24 cellular contexts compared by ENCODE assay signal in the genomic region with DNA sequence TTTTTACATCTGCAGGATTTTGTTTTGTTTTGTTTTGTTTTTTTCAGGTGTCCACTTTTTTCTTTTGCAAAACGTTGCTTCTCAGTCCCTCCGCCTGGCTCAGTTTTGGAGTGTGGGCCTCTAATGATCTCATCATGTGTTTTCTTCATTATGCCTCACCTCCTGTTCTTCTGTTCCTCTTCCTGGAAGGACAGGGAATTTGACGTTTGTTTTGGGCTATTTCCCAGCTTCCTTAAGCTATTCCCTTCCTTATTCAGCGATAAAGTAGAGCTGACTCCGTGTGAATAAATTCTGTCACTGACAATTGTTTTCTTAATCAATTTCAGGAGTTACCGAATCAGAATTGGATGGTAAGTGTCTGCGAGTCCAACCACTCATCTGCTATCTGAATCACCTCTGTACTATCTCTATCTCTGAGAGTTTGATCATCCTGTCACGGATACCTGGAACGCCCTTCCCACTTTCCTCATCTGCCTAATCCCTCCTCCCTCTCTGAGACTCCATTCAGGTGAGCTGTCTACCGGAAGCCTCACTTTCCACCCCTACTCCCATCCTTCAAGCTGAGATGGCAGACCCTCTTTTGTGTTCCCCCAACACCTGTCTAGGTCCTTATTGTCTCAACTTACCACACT.
"Had no signal": no experiment of that assay in that cellular context is flagged by ENCODE, and none has a peak within 500 bp of the region (broad histone marks: within the 10 kb centered on the region; RNA-seq: fewer than 3 reads in every experiment).

No MANE protein-coding gene starts in this region.

- DNase-seq: activated B cell treated with CpG ODN at 0.5 μM for 24 hours; activated CD4-positive, alpha-beta T cell treated with anti-CD3 and anti-CD28 coated beads for 36 hours; activated CD4-positive, alpha-beta T cell treated with anti-CD3 and anti-CD28 coated beads, Interleukin-2, amount 50 U/mL, for 48 hours; activated CD8-positive, alpha-beta memory T cell treated with anti-CD3 and anti-CD28 coated beads, Interleukin-2, amount 50 U/mL, for 48 hours; activated naive CD4-positive, alpha-beta T cell; activated T-cell treated with anti-CD3 and anti-CD28 coated beads, Interleukin-2, amount 50 U/mL, for 4 hours; adrenal gland; endodermal cell; foreskin melanocyte; midbrain; pancreas; psoas muscle; right cardiac atrium; stimulated activated CD4-positive, alpha-beta T cell treated with anti-CD3 and anti-CD28 coated beads, Interleukin-12 subunit alpha, Interleukin-12 subunit beta, amount 100 ng/mL, for 4 hours; stimulated activated naive CD8-positive, alpha-beta T cell treated with anti-CD3 and anti-CD28 coated beads, Interleukin-15, amount 100 ng/mL, for 72 hours; T-cell; T-helper 9 cell; tibial artery had no signal

- H3K4me3 ChIP-seq: adrenal gland, ascending aorta, coronary artery, hepatocyte, pancreas, psoas muscle, tibial artery had no signal

- ATAC-seq: activated CD4-positive, alpha-beta T cell treated with anti-CD3 and anti-CD28 coated beads for 36 hours; activated T-cell treated with anti-CD3 and anti-CD28 coated beads, Interleukin-2, amount 50 U/mL, for 4 hours; natural killer cell treated with Interleukin-12 subunit alpha and Interleukin-12 subunit beta and Interleukin-15 and Interleukin-18, amount 100 ng/mL, for 72 hours; pancreas; psoas muscle; right cardiac atrium; stimulated activated effector memory CD8-positive, alpha-beta T cell treated with anti-CD3 and anti-CD28 coated beads, Interleukin-12 subunit alpha, Interleukin-12 subunit beta, amount 100 ng/mL, for 72 hours; stimulated activated naive CD8-positive, alpha-beta T cell treated with anti-CD3 and anti-CD28 coated beads, Interleukin-15, amount 100 ng/mL, for 72 hours; T-cell had no signal

- H3K27ac ChIP-seq: adrenal gland, ascending aorta, coronary artery, hepatocyte, neutrophil, pancreas, psoas muscle, tibial artery had no signal

- H3K4me1 ChIP-seq: adrenal gland, ascending aorta, pancreas, psoas muscle, tibial artery had no signal

- H3K36me3 ChIP-seq: adrenal gland, ascending aorta, neutrophil, pancreas, tibial artery had no signal

- H3K9me3 ChIP-seq: adrenal gland, ascending aorta, neutrophil, pancreas, psoas muscle, tibial artery had no signal

- H3K27me3 ChIP-seq: adrenal gland, ascending aorta, hepatocyte, neutrophil, pancreas, tibial artery had no signal
